In the genomic region with DNA sequence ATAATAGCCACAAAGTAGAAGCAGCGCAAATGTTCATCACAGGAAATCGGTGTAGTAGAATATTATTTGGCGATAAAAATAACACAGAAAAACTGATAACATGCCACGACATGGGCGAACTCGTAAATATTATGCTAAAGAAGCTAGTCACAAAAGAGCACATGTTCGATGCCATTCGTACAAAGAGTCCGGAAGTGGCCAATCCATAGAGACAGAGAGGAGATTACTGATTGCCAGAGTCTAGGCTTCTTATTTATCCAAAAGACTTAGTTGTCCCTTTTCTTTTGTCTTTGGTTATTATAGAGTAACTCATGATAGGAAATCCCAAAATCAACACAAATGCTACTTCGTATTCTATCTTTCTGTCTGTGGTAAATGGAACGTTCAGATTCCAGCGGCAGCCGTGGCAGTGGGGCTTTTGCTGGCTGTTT, we compare ENCODE assay signal across 12 cellular contexts. TPM values are rescaled to one million over a fixed set of nuclear protein-coding genes. Genes with fewer than 3 reads are reported as not detected.
DNase-seq lines count a peak whose midpoint lies in the region; TF ChIP-seq lines count a peak whose summit lies in the region.
"Had no signal": no experiment of that assay in that cellular context is flagged by ENCODE, and none has a peak within 500 bp of the region (broad histone marks: within the 10 kb centered on the region; RNA-seq: fewer than 3 reads in every experiment).

No MANE protein-coding gene starts in this region.

- peaks cover 0 to 29% (median 28%) of the 10 kb centered on the region in 4 donors for H3K4me1 ChIP-seq in sigmoid colon

- peaks cover 63% of the 10 kb centered on the region for H3K4me1 Mint-ChIP-seq in activated naive CD4-positive, alpha-beta T cell treated with anti-CD3 and anti-CD28 coated beads for 36 hours (ENCODE audit: low read depth)
- H3K4me1 Mint-ChIP-seq in activated CD4-positive, alpha-beta memory T cell treated with anti-CD3 and anti-CD28 coated beads for 36 hours (ENCODE audit: low read depth): peaks cover 67% of the 10 kb centered on the region
- no peaks in the 10 kb centered on the region for H3K4me1 Mint-ChIP-seq in endothelial cell (ENCODE audit: unreplicated experiment)
- H3K4me1 Mint-ChIP-seq: nephron progenitor cell had no signal

- POLR2A ChIA-PET in activated CD4-positive, alpha-beta memory T cell treated with anti-CD3 and anti-CD28 coated beads for 36 hours (lab: Charles Lee): interaction anchor here (0.6 to 6.4 kb wide), 3 partner anchors 13 to 320 kb away, joined by 3 to 47 read pairs (median 3); no protein-coding TSS in a partner anchor

- H3K9me3 ChIP-seq in sigmoid colon: no peaks in the 10 kb centered on the region
- H3K9me3 ChIP-seq: ascending aorta, SJSA1, tibial nerve had no signal

- intact Hi-C loops in activated naive CD4-positive, alpha-beta T cell treated with anti-CD3 and anti-CD28 coated beads for 36 hours (cut with micrococcal nuclease): no loop called here
- intact Hi-C loops in activated CD4-positive, alpha-beta memory T cell treated with anti-CD3 and anti-CD28 coated beads for 36 hours (cut with micrococcal nuclease): loop anchor here (1.0 to 2.0 kb wide), 2 partner anchors 13 to 55 kb away; no protein-coding TSS in a partner anchor
- intact Hi-C loops in sigmoid colon (cut with DNase I): no loop called here

- no peak overlapping the region for H3K4me3 ChIP-seq in sigmoid colon
- H3K4me3 ChIP-seq: ascending aorta, SJSA1, tibial nerve had no signal

- H3K27ac Mint-ChIP-seq in activated naive CD4-positive, alpha-beta T cell treated with anti-CD3 and anti-CD28 coated beads for 36 hours: peak overlapping the region; percentile 27
- H3K27ac Mint-ChIP-seq in activated CD4-positive, alpha-beta memory T cell treated with anti-CD3 and anti-CD28 coated beads for 36 hours: peak overlapping the region; percentile 78
- H3K27ac Mint-ChIP-seq in endothelial cell (ENCODE audit: unreplicated experiment): no peak overlapping the region
- H3K27ac Mint-ChIP-seq: nephron progenitor cell had no signal

- no peaks in the 10 kb centered on the region for H3K27me3 ChIP-seq in sigmoid colon
- H3K27me3 ChIP-seq: ascending aorta, SJSA1, tibial nerve had no signal

- 72 to 83% methylated on average over 13 of the region's 13 CpGs for WGBS in sigmoid colon, 2 donors

- H3K36me3 Mint-ChIP-seq in activated naive CD4-positive, alpha-beta T cell treated with anti-CD3 and anti-CD28 coated beads for 36 hours (ENCODE audit: low read depth): peaks cover 56% of the 10 kb centered on the region
- H3K36me3 Mint-ChIP-seq in activated CD4-positive, alpha-beta memory T cell treated with anti-CD3 and anti-CD28 coated beads for 36 hours: peaks cover 62% of the 10 kb centered on the region
- H3K36me3 Mint-ChIP-seq in endothelial cell (ENCODE audit: low read depth, unreplicated experiment): peaks cover 41% of the 10 kb centered on the region

- no peak for TF ChIP-seq POLR2A in sigmoid colon (IDR thresholded peaks at IDR 0.05)

- no peak for DNase-seq in activated naive CD4-positive, alpha-beta T cell treated with anti-CD3 and anti-CD28 coated beads for 36 hours
- DNase-seq in activated naive CD4-positive, alpha-beta T cell treated with anti-CD3 and anti-CD28 coated beads, Interleukin-2, amount 50 U/mL, for 16 hours: no peak
- DNase-seq in activated CD4-positive, alpha-beta memory T cell treated with anti-CD3 and anti-CD28 coated beads for 36 hours: no peak
- DNase-seq in endothelial cell (ENCODE audit: low spot score) (no peak), sigmoid colon (peak; percentile 1), DMS 273 (lab: John Stamatoyannopoulos, UW; ENCODE audit: unreplicated experiment) (no peak), medulla oblongata (ENCODE audit: extremely low spot score) (no peak), NCI-H2081 (lab: John Stamatoyannopoulos, UW) (no peak)

- peaks cover 2% of the 10 kb centered on the region for H3K9me3 Mint-ChIP-seq in activated naive CD4-positive, alpha-beta T cell treated with anti-CD3 and anti-CD28 coated beads for 36 hours
- H3K9me3 Mint-ChIP-seq in activated CD4-positive, alpha-beta memory T cell treated with anti-CD3 and anti-CD28 coated beads for 36 hours: peaks cover 5% of the 10 kb centered on the region
- H3K9me3 Mint-ChIP-seq in endothelial cell (ENCODE audit: unreplicated experiment): no peaks in the 10 kb centered on the region

- CTCF ChIA-PET in activated naive CD4-positive, alpha-beta T cell treated with anti-CD3 and anti-CD28 coated beads for 36 hours (lab: Charles Lee): interaction anchor here (0.6 to 7.0 kb wide), 18 partner anchors 9 to 156 kb away, joined by 3 to 115 read pairs (median 4); partner anchors contain the start of gene MED15
- CTCF ChIA-PET in activated CD4-positive, alpha-beta memory T cell treated with anti-CD3 and anti-CD28 coated beads for 36 hours (lab: Charles Lee): interaction anchor here (0.6 to 11.7 kb wide), 35 partner anchors 10 to 325 kb away, joined by 3 to 292 read pairs (median 3); partner anchors contain the start of gene MED15

- H3K4me3 Mint-ChIP-seq in activated naive CD4-positive, alpha-beta T cell treated with anti-CD3 and anti-CD28 coated beads for 36 hours: no peak overlapping the region
- H3K4me3 Mint-ChIP-seq in activated CD4-positive, alpha-beta memory T cell treated with anti-CD3 and anti-CD28 coated beads for 36 hours: no peak overlapping the region
- H3K4me3 Mint-ChIP-seq in endothelial cell (ENCODE audit: unreplicated experiment): peak overlapping the region; percentile 71
- H3K4me3 Mint-ChIP-seq: nephron progenitor cell had no signal

- peaks cover 26 to 79% (median 37%) of the 10 kb centered on the region in 4 donors for H3K36me3 ChIP-seq in sigmoid colon

- no peak overlapping the region for H3K27ac ChIP-seq in sigmoid colon
- H3K27ac ChIP-seq: ascending aorta, SJSA1 had no signal

- TF ChIP-seq CTCF in endothelial cell (IDR thresholded peaks at IDR 0.05; ENCODE audit: unreplicated experiment) (no peak), sigmoid colon (IDR thresholded peaks at IDR 0.05) (no peak)

- no peak for TF ChIP-seq EP300 in sigmoid colon (IDR thresholded peaks at IDR 0.05)

- no peaks in the 10 kb centered on the region for H3K27me3 Mint-ChIP-seq in activated naive CD4-positive, alpha-beta T cell treated with anti-CD3 and anti-CD28 coated beads for 36 hours (ENCODE audit: low read depth)
- no peaks in the 10 kb centered on the region for H3K27me3 Mint-ChIP-seq in activated CD4-positive, alpha-beta memory T cell treated with anti-CD3 and anti-CD28 coated beads for 36 hours
- H3K27me3 Mint-ChIP-seq in endothelial cell (ENCODE audit: unreplicated experiment): no peaks in the 10 kb centered on the region

RNA-seq across cellular contexts. Expression of gene MED15, which starts 56.5 kb away (rescaled TPM):
- 100 to 1,000 TPM in 1 of 2 experiments, 10 to 100 TPM in 1; 94.7 to 108 TPM for total RNA-seq in activated naive CD4-positive, alpha-beta T cell treated with anti-CD3 and anti-CD28 coated beads for 36 hours
- 10 to 100 TPM; 93.3 to 97.4 TPM for total RNA-seq in activated CD4-positive, alpha-beta memory T cell treated with anti-CD3 and anti-CD28 coated beads for 36 hours
- 165 TPM for total RNA-seq in endothelial cell (ENCODE audit: unreplicated experiment)
- total RNA-seq in sigmoid colon: 10 to 100 TPM; 26.4 to 75.3 (median 34.9) TPM
- 10 to 100 TPM; 25.8 to 86.8 (median 37.5) TPM for polyA plus RNA-seq in sigmoid colon
